Comparison of ENCODE assay signal across 13 cellular contexts in the genomic region with DNA sequence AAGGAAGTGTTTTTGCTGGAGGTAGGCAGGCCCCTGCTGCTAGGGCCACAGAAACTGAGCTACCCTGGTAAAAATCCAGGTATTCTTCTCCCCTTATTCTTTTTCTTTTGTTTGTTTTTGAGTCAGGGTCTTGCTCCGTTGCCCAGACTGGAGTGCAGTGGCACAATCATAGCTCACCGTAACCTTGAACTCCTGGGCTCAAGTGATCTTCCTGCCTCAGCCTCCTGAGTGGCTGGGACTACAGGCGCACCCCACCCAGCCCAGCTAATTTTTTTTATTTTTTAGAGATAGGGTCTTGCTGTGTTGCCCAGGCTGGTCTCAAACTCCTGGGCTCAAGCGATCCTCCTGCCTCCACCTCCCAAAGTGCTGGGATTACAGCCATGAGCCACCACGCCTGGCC. TPM values are rescaled to one million over a fixed set of nuclear protein-coding genes. Genes with fewer than 3 reads are reported as not detected.
"Had no signal": no experiment of that assay in that cellular context is flagged by ENCODE, and none has a peak within 500 bp of the region (broad histone marks: within the 10 kb centered on the region; RNA-seq: fewer than 3 reads in every experiment).

No MANE protein-coding gene starts in this region.

RNA-seq across cellular contexts. Expression of gene HID1, which starts 3.1 kb away (rescaled TPM):
- total RNA-seq: LHCN-M2 had no signal

RNA-seq across cellular contexts. Expression of gene OTOP3, which starts 33.8 kb away (rescaled TPM):
- total RNA-seq: activated CD8-positive, alpha-beta memory T cell treated with anti-CD3 and anti-CD28 coated beads for 36 hours; activated CD8-positive, alpha-beta T cell treated with anti-CD3 and anti-CD28 coated beads for 36 hours; activated naive CD8-positive, alpha-beta T cell treated with anti-CD3 and anti-CD28 coated beads for 36 hours; activated T-cell treated with anti-CD3 and anti-CD28 coated beads, Interleukin-2, amount 50 U/mL, for 72 hours; activated T-helper 17 cell treated with anti-CD3 and anti-CD28 coated beads, Interleukin-2, amount 50 U/mL, for 72 hours; ascending aorta; breast epithelium; cardiac septum; LHCN-M2; NCI-H460; SJSA1 had no signal
- polyA plus RNA-seq: SK-N-SH had no signal

RNA-seq across cellular contexts. Expression of gene OTOP2, which starts 45.4 kb away (rescaled TPM):
- total RNA-seq: activated CD8-positive, alpha-beta memory T cell treated with anti-CD3 and anti-CD28 coated beads for 36 hours; activated CD8-positive, alpha-beta T cell treated with anti-CD3 and anti-CD28 coated beads for 36 hours; activated naive CD8-positive, alpha-beta T cell treated with anti-CD3 and anti-CD28 coated beads for 36 hours; activated T-cell treated with anti-CD3 and anti-CD28 coated beads, Interleukin-2, amount 50 U/mL, for 72 hours; activated T-helper 17 cell treated with anti-CD3 and anti-CD28 coated beads, Interleukin-2, amount 50 U/mL, for 72 hours; ascending aorta; body of pancreas; cardiac septum; LHCN-M2; NCI-H460; SJSA1 had no signal
- polyA plus RNA-seq: SK-N-SH had no signal
